23 cellular contexts compared by ENCODE assay signal in the genomic region with DNA sequence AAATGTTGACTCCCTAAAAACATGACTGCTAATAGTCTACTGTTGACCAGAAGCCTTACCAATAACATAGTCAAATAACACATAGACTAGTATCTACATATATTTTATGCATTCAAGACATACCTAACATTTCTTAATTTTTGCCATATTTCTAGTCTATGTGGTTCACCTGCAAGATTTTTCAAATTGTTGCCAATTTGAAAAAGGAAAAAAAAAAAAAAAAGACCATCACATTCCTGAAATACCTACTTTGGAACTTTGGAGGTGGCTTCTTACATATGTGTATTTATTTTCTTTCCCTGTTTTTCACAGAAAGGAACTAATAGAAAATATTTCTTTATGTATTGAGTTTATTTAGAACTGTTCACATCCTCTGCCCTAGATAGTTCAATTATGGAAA.
"Had no signal": no experiment of that assay in that cellular context is flagged by ENCODE, and none has a peak within 500 bp of the region (broad histone marks: within the 10 kb centered on the region; RNA-seq: fewer than 3 reads in every experiment).

No MANE protein-coding gene starts in this region.

- H3K4me3 Mint-ChIP-seq: immature natural killer cell; memory B cell; naive B cell; naive thymus-derived CD4-positive, alpha-beta T cell had no signal

- H3K9me3 ChIP-seq: left lung, lower lobe of right lung, mucosa of descending colon had no signal

- ATAC-seq: left cardiac atrium; left colon; left lobe of liver; left lung; left ventricle myocardium superior; lower lobe of right lung; mucosa of descending colon; naive thymus-derived CD4-positive, alpha-beta T cell had no signal

- H2AFZ ChIP-seq: hepatocyte had no signal

- H3K79me2 ChIP-seq: hepatocyte had no signal

- H3K27ac ChIP-seq: hepatocyte, left lung, left ventricle myocardium inferior, lower lobe of right lung had no signal

- H3K9me3 Mint-ChIP-seq: immature natural killer cell, memory B cell had no signal

- H3K27me3 Mint-ChIP-seq: memory B cell; naive B cell; naive thymus-derived CD4-positive, alpha-beta T cell had no signal

- H3K4me3 ChIP-seq: hepatocyte, left lung, left ventricle myocardium inferior, lower lobe of right lung, lung, mucosa of descending colon had no signal

- H3K36me3 ChIP-seq: left lung, left ventricle myocardium inferior, lower lobe of right lung had no signal

- H3K27me3 ChIP-seq: hepatocyte, left lung had no signal

- H3K27ac Mint-ChIP-seq: immature natural killer cell; memory B cell; naive B cell; naive thymus-derived CD4-positive, alpha-beta T cell had no signal

- H3K36me3 Mint-ChIP-seq: immature natural killer cell, memory B cell, naive B cell had no signal

- DNase-seq: hippocampal formation; hypothalamus; immature natural killer cell; islet precursor cell; kidney; kidney glomerular epithelial cell; left cardiac atrium; left colon; left lung; left ventricle myocardium inferior; left ventricle myocardium superior; lower lobe of right lung; mammary epithelial cell; mesenchymal stem cell; mesendoderm; midbrain; mucosa of descending colon; naive B cell; naive thymus-derived CD4-positive, alpha-beta T cell had no signal

- H3K4me2 ChIP-seq: hepatocyte had no signal
